16 cellular contexts compared by ENCODE assay signal in the genomic region with DNA sequence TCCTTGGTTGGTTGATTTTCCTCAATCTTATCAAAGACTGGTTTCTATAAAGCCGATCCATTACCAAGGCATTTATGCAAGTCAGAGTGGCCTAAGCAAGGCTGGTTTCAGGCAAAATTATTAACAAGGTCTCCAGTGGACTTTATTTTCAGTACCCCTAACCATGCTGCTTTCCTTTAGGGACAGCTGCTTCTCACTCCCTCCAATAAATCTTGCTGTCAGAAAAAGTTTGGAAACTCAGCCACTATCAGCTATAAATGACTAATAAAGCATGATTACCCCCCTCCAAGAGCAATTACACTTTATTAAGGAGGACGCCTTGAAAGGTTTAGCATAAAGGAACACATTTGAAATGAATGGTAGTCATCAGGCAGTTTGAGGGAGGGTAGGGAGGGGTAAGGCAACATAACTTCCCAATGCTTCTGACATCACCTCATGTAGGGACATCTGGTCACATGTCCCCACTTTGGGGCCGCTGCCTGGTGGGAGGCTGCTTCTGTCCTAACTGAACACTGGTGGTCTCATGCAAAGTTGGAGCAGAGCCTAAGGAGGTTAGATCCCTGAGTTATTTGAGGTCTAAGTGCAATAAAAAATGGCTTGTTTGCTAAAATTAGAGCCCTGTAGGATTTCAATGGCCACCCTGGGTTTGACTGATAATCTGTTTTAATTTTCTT. TPM values are rescaled to one million over a fixed set of nuclear protein-coding genes. Genes with fewer than 3 reads are reported as not detected.
DNase-seq lines count a peak whose midpoint lies in the region; FAIRE-seq and TF ChIP-seq lines count a peak whose summit lies in the region.
"Had no signal": no experiment of that assay in that cellular context is flagged by ENCODE, and none has a peak within 500 bp of the region (broad histone marks: within the 10 kb centered on the region; RNA-seq: fewer than 3 reads in every experiment).

No MANE protein-coding gene starts in this region.

- no peaks in the 10 kb centered on the region for H3K36me3 Mint-ChIP-seq in endodermal cell (ENCODE audit: low read depth)
- no peaks in the 10 kb centered on the region for H3K36me3 Mint-ChIP-seq in activated T-cell treated with anti-CD3 and anti-CD28 coated beads, Interleukin-2, amount 50 U/mL, for 24 hours (ENCODE audit: low read depth)

- no peaks in the 10 kb centered on the region for H3K36me3 ChIP-seq in endodermal cell (ENCODE audit: control insufficient read depth, insufficient read depth, low read length)
- H3K36me3 ChIP-seq: BLaER1, SJSA1 had no signal

- no peak overlapping the region for H3K27ac Mint-ChIP-seq in endodermal cell
- no peak overlapping the region for H3K27ac Mint-ChIP-seq in activated T-cell treated with anti-CD3 and anti-CD28 coated beads, Interleukin-2, amount 50 U/mL, for 24 hours
- H3K27ac Mint-ChIP-seq: H9 had no signal

- H3K27me3 Mint-ChIP-seq in endodermal cell (ENCODE audit: insufficient read depth): no peaks in the 10 kb centered on the region
- H3K27me3 Mint-ChIP-seq in activated T-cell treated with anti-CD3 and anti-CD28 coated beads, Interleukin-2, amount 50 U/mL, for 24 hours: peaks cover 22% of the 10 kb centered on the region

- peaks cover 38% of the 10 kb centered on the region for H3K4me1 Mint-ChIP-seq in endodermal cell
- peaks cover 6% of the 10 kb centered on the region for H3K4me1 Mint-ChIP-seq in activated T-cell treated with anti-CD3 and anti-CD28 coated beads, Interleukin-2, amount 50 U/mL, for 24 hours (ENCODE audit: low read depth)

- H3K9ac ChIP-seq in endodermal cell (ENCODE audit: extremely low read depth, low read length, poor library complexity, severe bottlenecking): no peak overlapping the region
- H3K9ac ChIP-seq: BLaER1 had no signal

- no peak for TF ChIP-seq CTCF in endodermal cell (conservative IDR thresholded peaks at IDR 0.05)

- H3K4me3 Mint-ChIP-seq in endodermal cell: no peak overlapping the region
- no peak overlapping the region for H3K4me3 Mint-ChIP-seq in activated T-cell treated with anti-CD3 and anti-CD28 coated beads, Interleukin-2, amount 50 U/mL, for 24 hours
- H3K4me3 Mint-ChIP-seq: H9 had no signal

- H3K9me3 ChIP-seq in endodermal cell (ENCODE audit: control insufficient read depth, low read length): no peaks in the 10 kb centered on the region
- H3K9me3 ChIP-seq: BLaER1, SJSA1 had no signal

- 91 to 100% methylated on average over 1 to 3 of the region's 3 CpGs for WGBS in endodermal cell (ENCODE audit: insufficient coverage in 1 of 2, insufficient read length in 1 of 2), 2 experiments

- H3K27ac ChIP-seq in endodermal cell (ENCODE audit: low read depth, low read length): peak overlapping the region; percentile 90
- H3K27ac ChIP-seq: BLaER1, SJSA1 had no signal

- H3K4me1 ChIP-seq in endodermal cell (ENCODE audit: control insufficient read depth, insufficient read depth, low read length): peaks cover 8% of the 10 kb centered on the region

- FAIRE-seq in G401.6 (lab: Jason Lieb, UNC): peak; percentile 100

- H3K27me3 ChIP-seq in endodermal cell (ENCODE audit: control insufficient read depth, insufficient read depth, low read length, poor library complexity, severe bottlenecking): no peaks in the 10 kb centered on the region
- H3K27me3 ChIP-seq: BLaER1, SJSA1 had no signal

- H3K4me3 ChIP-seq in endodermal cell (ENCODE audit: low read length): no peak overlapping the region
- H3K4me3 ChIP-seq: BLaER1, SJSA1 had no signal

- no peaks in the 10 kb centered on the region for H3K9me3 Mint-ChIP-seq in endodermal cell
- H3K9me3 Mint-ChIP-seq in activated T-cell treated with anti-CD3 and anti-CD28 coated beads, Interleukin-2, amount 50 U/mL, for 24 hours: no peaks in the 10 kb centered on the region
- H3K9me3 Mint-ChIP-seq: H9 had no signal

- DNase-seq in NCI-H69 (lab: John Stamatoyannopoulos, UW) (peak; percentile 73), endodermal cell (no peak), retina (peak; percentile 65), kidney tubule cell (ENCODE audit: low spot score) (no peak), NCI-H345 (lab: John Stamatoyannopoulos, UW) (no peak)
- no peak for DNase-seq in activated T-cell treated with anti-CD3 and anti-CD28 coated beads, Interleukin-2, amount 50 U/mL, for 24 hours
- DNase-seq: DMS 273 treated with DMSO at 0.1 percent for 48 hours; H9; NCI-H2029 treated with DMSO at 0.1 percent for 48 hours; NK-92 treated with Interleukin-12 subunit alpha and Interleukin-12 subunit beta, amount 100 ng/mL, for 24 hours; OCI-M1; RPMI8226 had no signal

RNA-seq across cellular contexts. Expression of a gene that starts 58.0 kb away (rescaled TPM):
- total RNA-seq in endodermal cell: 1 to 10 TPM; 5.5 to 7.4 TPM
- 24.1 TPM for polyA plus RNA-seq in endodermal cell (2013, experiment 1 of 2)
- polyA plus RNA-seq in endodermal cell (2013, experiment 2 of 2): 22.6 TPM
- total RNA-seq: HT1080 had no signal

Comparison
In these comparisons a context has a peak if more than half of its experiments do, and no peak if none do; other contexts are left out.
1. DNase-seq: peak in NCI-H69 (single experiment) and retina (single experiment); none in endodermal cell (single experiment), activated T-cell treated with anti-CD3 and anti-CD28 coated beads, Interleukin-2, amount 50 U/mL, for 24 hours (single experiment), kidney tubule cell (single experiment) and NCI-H345 (single experiment).